Comparison of ENCODE assay signal across 8 cellular contexts in genomic region chr11:64341851-64342791, GRCh38. TPM values are rescaled to one million over a fixed set of nuclear protein-coding genes. Genes with fewer than 3 reads are reported as not detected.
DNase-seq lines count a peak whose midpoint lies in the region; TF ChIP-seq lines count a peak whose summit lies in the region.

No MANE protein-coding gene starts in this region.

- H3K36me3 ChIP-seq in GM06990 (ENCODE audit: control insufficient read depth, insufficient read depth, low read length) = peaks cover 25% of the 10 kb centered on the region
- H3K36me3 ChIP-seq in PC-9 (ENCODE audit: low read depth) = no peaks in the 10 kb centered on the region
- H3K36me3 ChIP-seq in esophagus squamous epithelium = no peaks in the 10 kb centered on the region

- H3K4me3 ChIP-seq in GM06990 (replicated peaks; ENCODE audit: low read depth, low read length) (peak overlapping the region; percentile 8), PC-9 (peak overlapping the region; percentile 49; the same call in 1 of the 2 replicates), esophagus squamous epithelium (peak overlapping the region; percentile 7 to 60 (median 29))

- H3F3A ChIP-seq in PC-9 (ENCODE audit: insufficient read depth, low read depth) = peaks cover 16% of the 10 kb centered on the region; the same call in 1 of the 2 replicates

- H3K27me3 ChIP-seq in GM06990 (replicated peaks; ENCODE audit: control insufficient read depth, insufficient read depth, low read length) = no peaks in the 10 kb centered on the region
- no peaks in the 10 kb centered on the region for H3K27me3 ChIP-seq in PC-9 (ENCODE audit: insufficient read depth, low read depth)
- no peaks in the 10 kb centered on the region for H3K27me3 ChIP-seq in esophagus squamous epithelium

- peak overlapping the region; percentile 76 for H2AFZ ChIP-seq in PC-9

- no peaks in the 10 kb centered on the region for H3K9me2 ChIP-seq in PC-9 (ENCODE audit: insufficient read depth)

- no peaks in the 10 kb centered on the region for H3K79me2 ChIP-seq in PC-9 (ENCODE audit: low read depth)

- intact Hi-C loops in PC-9 (cut with micrococcal nuclease; ENCODE audit: unreplicated experiment) (loop anchor here (1.0 kb wide), 1 partner anchor 25 kb away; the partner anchor contains the start of gene TRMT112), esophagus squamous epithelium (cut with DNase I) (no loop called here)

- H3K4me2 ChIP-seq in PC-9 = peak overlapping the region; percentile 82

- H3K9me3 ChIP-seq in PC-9 (ENCODE audit: insufficient read depth, low read depth) (no peaks in the 10 kb centered on the region), esophagus squamous epithelium (no peaks in the 10 kb centered on the region)

- H3K4me1 ChIP-seq in PC-9 (replicated peaks; ENCODE audit: insufficient read depth) (peaks cover 16% of the 10 kb centered on the region), esophagus squamous epithelium (peaks cover 17 to 60% (median 20%) of the 10 kb centered on the region in 3 donors)

- BruUV-seq in PC-9 (replicated peaks; lab: Mats Ljungman, UMichigan) = TSS peak; percentile 48

- TF ChIP-seq POLR2A in esophagus squamous epithelium (IDR thresholded peaks at IDR 0.05) = peak in 2 of 4 donors; percentile 29 to 61

- POLR2A ChIA-PET in PC-9 (lab: Charles Lee; ENCODE audit: unreplicated experiment) = interaction anchor here (0.6 kb wide), 2 partner anchors 25 to 437 kb away, joined by 3 to 7 read pairs; partner anchors contain the start of genes PRDX5 and TRMT112

- H3K27ac ChIP-seq in PC-9 = no peak overlapping the region
- peak overlapping the region; percentile 75 to 88 (median 81) for H3K27ac ChIP-seq in esophagus squamous epithelium

- CTCF ChIA-PET in PC-9 (lab: Charles Lee) = interaction anchor here (0.5 to 2.2 kb wide), 13 partner anchors 10 to 466 kb away, joined by 3 to 36 read pairs (median 6); partner anchors contain the start of genes PRDX5 and TRMT112

- peak; percentile 91 for DNase-seq in GM06990 (ENCODE audit: extremely low read depth, insufficient read length)
- DNase-seq in HS-27A (ENCODE audit: low read depth) = peak; percentile 63
- DNase-seq in PC-9 = peak; percentile 83 to 98
- peak; percentile 97 to 98 for DNase-seq in activated T-cell treated with anti-CD3 and anti-CD28 coated beads, Interleukin-2, amount 50 U/mL, for 48 hours
- no peak for DNase-seq in esophagus squamous epithelium (lab: John Stamatoyannopoulos, UW)
- peak; percentile 78 for DNase-seq in myocyte (ENCODE audit: low read depth)
- DNase-seq in stimulated activated CD8-positive, alpha-beta memory T cell treated with anti-CD3 and anti-CD28 coated beads, Interleukin-7, amount 100 ng/mL, for 24 hours (ENCODE audit: low read depth) = peak; percentile 89
- no peak for DNase-seq in OCI-M2 (lab: John Stamatoyannopoulos, UW; ENCODE audit: unreplicated experiment)

- WGBS in esophagus squamous epithelium, 2 donors = 47 to 63% methylated on average over 3 to 8 of the region's 55 CpGs

- peak; percentile 22 for TF ChIP-seq CTCF in GM06990 (IDR thresholded peaks at IDR 0.05; ENCODE audit: insufficient read depth, low read length, poor library complexity, severe bottlenecking)
- TF ChIP-seq CTCF in PC-9 (conservative IDR thresholded peaks at IDR 0.05) = peak; percentile 58; the same call in 1 of the 2 replicates
- TF ChIP-seq CTCF in esophagus squamous epithelium (IDR thresholded peaks at IDR 0.05) = peak in 5 of 6 experiments; percentile 41 to 76 (median 65)

- no peaks in the 10 kb centered on the region for H4K20me1 ChIP-seq in PC-9 (ENCODE audit: insufficient read depth)

RNA-seq across cellular contexts. Expression of gene CCDC88B, which starts 2.1 kb away (rescaled TPM):
- 9.6 and 15.1 TPM in 2 replicates for total RNA-seq in PC-9 (2021)
- 10 to 100 TPM in 3 of 4 donors, 1 to 10 TPM in 1; 7.4 to 14.9 (median 13.7) TPM for total RNA-seq in esophagus squamous epithelium
- 0.94 and 1.6 TPM in 2 replicates for total RNA-seq in myocyte
- polyA plus RNA-seq in myocyte (2012) = 1.7 TPM

RNA-seq across cellular contexts. Expression of gene RPS6KA4, which starts 16.8 kb away (rescaled TPM):
- total RNA-seq in PC-9 (2021) = 60.6 and 64.3 TPM in 2 replicates
- total RNA-seq in esophagus squamous epithelium = 10 to 100 TPM; 28.6 to 69.8 (median 55.0) TPM
- total RNA-seq in myocyte = 26.9 and 30.3 TPM in 2 replicates
- 25.4 TPM for polyA plus RNA-seq in myocyte (2012)

RNA-seq across cellular contexts. Expression of gene PRDX5, which starts 24.2 kb away (rescaled TPM):
- total RNA-seq in PC-9 (2021) (381 and 441 TPM in 2 replicates), esophagus squamous epithelium (100 to 1,000 TPM; 309 to 602 (median 476) TPM), myocyte (189 and 223 TPM in 2 replicates)
- 564 TPM for polyA plus RNA-seq in myocyte (2012)

RNA-seq across cellular contexts. Expression of gene TRMT112, which starts 24.8 kb away (rescaled TPM):
- total RNA-seq in PC-9 (2021) (264 and 275 TPM in 2 replicates), esophagus squamous epithelium (100 to 1,000 TPM; 202 to 248 (median 211) TPM), myocyte (224 and 231 TPM in 2 replicates)
- polyA plus RNA-seq in myocyte (2012) = 324 TPM

RNA-seq across cellular contexts. Expression of gene ESRRA, which starts 36.8 kb away (rescaled TPM):
- total RNA-seq in PC-9 (2021) = 61.0 and 64.6 TPM in 2 replicates
- total RNA-seq in esophagus squamous epithelium = 100 to 1,000 TPM in 2 of 4 donors, 10 to 100 TPM in 2; 81.9 to 131 (median 99.7) TPM
- total RNA-seq in myocyte = 77.0 and 121 TPM in 2 replicates
- polyA plus RNA-seq in myocyte (2012) = 32.7 TPM

Comparison
In these comparisons a context has a peak if more than half of its experiments do, and no peak if none do; other contexts are left out.
1. DNase-seq: peak in GM06990 (single experiment), HS-27A (single experiment), PC-9 (2 of 2), activated T-cell treated with anti-CD3 and anti-CD28 coated beads, Interleukin-2, amount 50 U/mL, for 48 hours (2 of 2), myocyte (single experiment) and stimulated activated CD8-positive, alpha-beta memory T cell treated with anti-CD3 and anti-CD28 coated beads, Interleukin-7, amount 100 ng/mL, for 24 hours (single experiment); none in esophagus squamous epithelium (single experiment) and OCI-M2 (single experiment).
2. Peak in every context shown above with its lines, with median percentiles within 50 percentile points of each other: H3K4me3 ChIP-seq and CTCF ChIP-seq.